8 cellular contexts compared by ENCODE assay signal in the genomic region with DNA sequence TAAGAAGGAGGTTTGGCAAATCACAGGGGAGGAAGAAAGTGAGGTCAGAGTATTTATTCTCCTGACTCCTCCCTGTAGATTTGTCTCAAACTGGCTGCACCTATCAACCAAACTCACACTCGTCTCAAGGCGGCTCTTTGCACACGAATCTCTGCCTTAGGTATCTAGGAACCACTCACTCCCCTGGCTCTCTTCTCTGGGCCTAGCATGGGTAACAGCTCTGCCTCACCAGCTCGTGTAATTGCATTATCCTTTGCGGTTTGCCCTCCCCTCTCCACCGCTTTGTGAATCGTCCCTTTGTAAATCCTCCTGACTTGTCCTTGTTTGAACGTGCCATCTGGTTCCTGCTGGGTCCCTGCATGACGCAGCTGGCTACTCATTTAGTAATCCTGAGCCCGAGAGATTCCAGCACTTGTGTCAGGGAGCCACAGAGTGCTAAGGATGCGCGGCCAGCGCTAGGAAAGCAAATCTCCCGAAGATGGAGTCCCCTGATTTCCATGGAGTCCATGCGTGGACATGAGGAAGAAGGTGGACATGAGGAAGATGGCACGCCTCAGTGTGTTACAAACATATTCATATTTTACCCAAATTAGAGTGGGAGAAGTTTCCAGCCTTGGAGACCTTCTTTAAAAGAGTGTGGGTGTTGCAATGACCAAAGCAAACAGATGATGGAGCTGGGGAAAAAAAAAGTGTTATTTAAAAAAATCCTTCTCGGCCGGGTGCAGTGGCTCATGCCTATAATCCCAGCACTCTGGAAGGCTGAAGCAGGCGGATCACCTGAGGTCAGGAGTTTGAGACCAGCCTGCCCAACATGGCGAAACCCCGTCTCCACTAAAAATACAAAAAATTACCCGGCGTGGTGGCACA. TPM values are rescaled to one million over a fixed set of nuclear protein-coding genes. Genes with fewer than 3 reads are reported as not detected.
DNase-seq lines count a peak whose midpoint lies in the region; ATAC-seq, FAIRE-seq and TF ChIP-seq lines count a peak whose summit lies in the region.

No MANE protein-coding gene starts in this region.

- no peak overlapping the region for H3K4me3 ChIP-seq in OCI-LY7 (ENCODE audit: low read depth, low read length, poor library complexity, severe bottlenecking)

- H3K9me2 ChIP-seq in OCI-LY7 (ENCODE audit: insufficient read depth, low read length), result no peaks in the 10 kb centered on the region

- peaks cover 8% of the 10 kb centered on the region for H3K4me1 Mint-ChIP-seq in MCF 10A (ENCODE audit: insufficient read depth, unreplicated experiment)
- H3K4me1 Mint-ChIP-seq in nephron progenitor cell, result peaks cover 31% of the 10 kb centered on the region

- no peak for TF ChIP-seq CTCF in MCF 10A (IDR thresholded peaks at IDR 0.05; ENCODE audit: unreplicated experiment)
- no peak for TF ChIP-seq CTCF in nephron progenitor cell (IDR thresholded peaks at IDR 0.05)
- no peak for TF ChIP-seq CTCF in OCI-LY7 (conservative IDR thresholded peaks at IDR 0.05; ENCODE audit: low read length)

- no peaks in the 10 kb centered on the region for H3K79me2 ChIP-seq in OCI-LY7 (ENCODE audit: insufficient read depth, low read depth, low read length)

- POLR2A ChIA-PET in MCF 10A (lab: Yijun Ruan, JAX), result interaction anchor here (0.7 kb wide), 2 partner anchors 11 to 1425 kb away, joined by 3 to 4 read pairs; no protein-coding TSS in a partner anchor
- POLR2A ChIA-PET in OCI-LY7 (lab: Charles Lee), result no interaction called here

- BruUV-seq in MCF 10A (replicated peaks; lab: Mats Ljungman, UMichigan) (no TSS peak), OCI-LY7 (replicated peaks; lab: Mats Ljungman, UMichigan) (no TSS peak)

- H3K9me3 ChIP-seq in OCI-LY7 (ENCODE audit: low read length), result no peaks in the 10 kb centered on the region

- H3K36me3 ChIP-seq in OCI-LY7 (ENCODE audit: insufficient read depth, low read length), result no peaks in the 10 kb centered on the region

- H3K4me3 Mint-ChIP-seq in MCF 10A (ENCODE audit: unreplicated experiment), result no peak overlapping the region
- no peak overlapping the region for H3K4me3 Mint-ChIP-seq in nephron progenitor cell

- DNase-seq in G401 (ENCODE audit: low spot score) (peak; percentile 96), NCI-H2107 (lab: John Stamatoyannopoulos, UW) (peak; percentile 97), MCF 10A (ENCODE audit: unreplicated experiment) (peak; percentile 74), nephron progenitor cell (no peak), OCI-LY7 (ENCODE audit: low spot score) (no peak), activated T-cell treated with anti-CD3 and anti-CD28 coated beads for 4 hours (no peak), HTR-8/SVneo (ENCODE audit: insufficient read length, low spot score) (no peak)

- in situ Hi-C loops in G401 (cut with HindIII; ENCODE audit: low sequenced_read_pairs), result no loop called here

- peaks cover 10% of the 10 kb centered on the region for H3K4me1 ChIP-seq in OCI-LY7 (ENCODE audit: insufficient read depth, low read length, poor library complexity, severe bottlenecking)

- H3K4me2 ChIP-seq in OCI-LY7 (ENCODE audit: low read length), result no peak overlapping the region

- H3K36me3 Mint-ChIP-seq in MCF 10A (ENCODE audit: insufficient read depth, unreplicated experiment), result no peaks in the 10 kb centered on the region
- no peaks in the 10 kb centered on the region for H3K36me3 Mint-ChIP-seq in nephron progenitor cell (ENCODE audit: low read depth)

- no peak overlapping the region for H3K27ac ChIP-seq in OCI-LY7 (ENCODE audit: low read depth, low read length, poor library complexity, severe bottlenecking)

- peaks cover 12% of the 10 kb centered on the region for H3K27me3 Mint-ChIP-seq in MCF 10A (ENCODE audit: insufficient read depth, unreplicated experiment)
- H3K27me3 Mint-ChIP-seq in nephron progenitor cell (ENCODE audit: low read depth, poor library complexity), result peaks cover 8% of the 10 kb centered on the region

- CTCF ChIA-PET in MCF 10A (lab: Yijun Ruan, JAX), result no interaction called here
- CTCF ChIA-PET in OCI-LY7 (lab: Charles Lee; ENCODE audit: unreplicated experiment), result no interaction called here

- ATAC-seq in HG03039 (IDR thresholded peaks at IDR 0.05; ENCODE audit: unreplicated experiment), result no peak

- no peaks in the 10 kb centered on the region for H4K20me1 ChIP-seq in OCI-LY7 (ENCODE audit: insufficient read depth, low read length)

- H3K9me3 Mint-ChIP-seq in MCF 10A (ENCODE audit: unreplicated experiment) (no peaks in the 10 kb centered on the region), nephron progenitor cell (peaks cover 3% of the 10 kb centered on the region)

- H2AFZ ChIP-seq in OCI-LY7 (ENCODE audit: low read length), result no peak overlapping the region

- no peak for FAIRE-seq in HTR-8/SVneo (lab: Jason Lieb, UNC)

- intact Hi-C loops in MCF 10A (cut with micrococcal nuclease) (no loop called here), OCI-LY7 (cut with micrococcal nuclease; ENCODE audit: unreplicated experiment) (no loop called here)

- H3K27ac Mint-ChIP-seq in MCF 10A (ENCODE audit: low read depth, unreplicated experiment), result peak overlapping the region; percentile 9
- H3K27ac Mint-ChIP-seq in nephron progenitor cell, result peak overlapping the region; percentile 77

RNA-seq across cellular contexts. Expression of gene NRROS, which starts 26.7 kb away (rescaled TPM):
- 7.1 and 11.6 TPM in 2 replicates for total RNA-seq in G401 (2014; rRNA removed; shearing (Covaris generic))
- not detected in 2 replicates for total RNA-seq in MCF 10A (2022)
- total RNA-seq in OCI-LY7 (2014; rRNA removed; shearing (Covaris generic)), result 0.51 and 1.1 TPM in 2 replicates
- total RNA-seq in OCI-LY7 (2022), result 3.7 and 3.8 TPM in 2 replicates

RNA-seq across cellular contexts. Expression of gene CEP19, which starts 45.8 kb away (rescaled TPM):
- total RNA-seq in G401 (2014; rRNA removed; shearing (Covaris generic)), result 4.4 and 8.7 TPM in 2 replicates
- 1.8 and 3.2 TPM in 2 replicates for total RNA-seq in MCF 10A (2022)
- 1.9 and 3.3 TPM in 2 replicates for total RNA-seq in OCI-LY7 (2014; rRNA removed; shearing (Covaris generic))
- total RNA-seq in OCI-LY7 (2022), result 5.7 and 6.3 TPM in 2 replicates

RNA-seq across cellular contexts. Expression of gene PIGX, which starts 45.9 kb away (rescaled TPM):
- total RNA-seq in G401 (2014; rRNA removed; shearing (Covaris generic)), result 21.7 and 22.0 TPM in 2 replicates
- 20.8 and 23.2 TPM in 2 replicates for total RNA-seq in MCF 10A (2022)
- total RNA-seq in OCI-LY7 (2014; rRNA removed; shearing (Covaris generic)), result 24.1 and 24.9 TPM in 2 replicates
- 31.5 and 32.4 TPM in 2 replicates for total RNA-seq in OCI-LY7 (2022)

Comparison
In these comparisons a context has a peak if more than half of its experiments do, and no peak if none do; other contexts are left out.
1. DNase-seq: peak in G401 (single experiment), NCI-H2107 (single experiment) and MCF 10A (single experiment); none in nephron progenitor cell (single experiment), OCI-LY7 (single experiment), activated T-cell treated with anti-CD3 and anti-CD28 coated beads for 4 hours (single experiment) and HTR-8/SVneo (single experiment).